In the genomic region with DNA sequence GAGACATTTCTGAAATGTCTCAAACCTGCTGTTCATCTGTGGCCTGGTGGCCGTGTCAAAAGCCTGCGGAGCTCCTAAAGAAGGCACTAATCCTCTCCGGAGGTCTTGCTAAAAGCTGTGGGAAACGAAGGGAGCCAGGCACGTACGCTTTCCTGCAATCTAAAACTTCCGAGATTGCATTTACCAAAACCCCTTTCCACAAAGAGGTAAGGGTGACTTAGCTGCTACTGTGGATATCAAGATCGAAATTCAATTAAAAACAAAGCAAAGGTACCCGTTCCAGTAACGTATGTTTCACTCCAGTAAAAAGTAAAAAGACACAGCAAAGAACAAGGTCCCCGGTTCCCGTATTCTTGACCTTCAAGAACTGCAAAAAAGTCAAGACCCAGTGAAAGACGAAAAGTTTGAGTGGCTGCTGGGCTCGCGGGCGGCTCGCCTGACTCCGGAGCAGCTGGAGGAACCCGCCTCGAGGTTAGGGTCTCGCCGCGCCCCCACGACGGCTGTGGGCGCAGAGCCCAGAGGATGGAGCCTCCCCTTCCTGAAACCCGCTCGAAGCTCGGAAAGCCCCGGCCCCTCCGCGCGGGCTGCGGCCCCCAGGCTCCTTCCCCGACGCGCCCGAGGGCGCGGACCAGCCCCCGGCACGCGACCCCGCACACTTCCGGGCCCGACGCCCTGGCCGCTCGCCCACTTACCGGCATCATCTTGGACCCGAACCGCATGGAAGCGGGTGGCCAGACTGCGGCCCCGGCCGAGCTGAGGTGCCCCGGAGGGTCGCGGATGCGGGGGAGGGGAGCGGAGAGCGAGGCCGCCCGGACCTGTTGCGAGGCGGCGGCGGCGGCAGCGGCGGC, we compare ENCODE assay signal across 8 cellular contexts. TPM values are rescaled to one million over a fixed set of nuclear protein-coding genes. Genes with fewer than 3 reads are reported as not detected.
DNase-seq lines count a peak whose midpoint lies in the region; ATAC-seq and TF ChIP-seq lines count a peak whose summit lies in the region.

No MANE protein-coding gene starts in this region.

- peak overlapping the region; percentile 83 for H3K9ac ChIP-seq in OCI-LY3 (ENCODE audit: low read length)

- TF ChIP-seq CTCF in AG10803 (conservative IDR thresholded peaks at IDR 0.05; ENCODE audit: low read length) = no peak
- no peak for TF ChIP-seq CTCF in OCI-LY3 (IDR thresholded peaks at IDR 0.05; ENCODE audit: low read depth, low read length)
- no peak for TF ChIP-seq CTCF in foreskin fibroblast (IDR thresholded peaks at IDR 0.05; ENCODE audit: low read depth, low read length)
- TF ChIP-seq CTCF in omental fat pad (IDR thresholded peaks at IDR 0.05) = no peak

- ATAC-seq in GM18873 (IDR thresholded peaks at IDR 0.05; ENCODE audit: low FRiP score, unreplicated experiment) (peak; percentile 20), HG03378 (IDR thresholded peaks at IDR 0.05; ENCODE audit: unreplicated experiment) (peak; percentile 8), omental fat pad (ENCODE audit: low FRiP score) (peak; percentile 46)

- H3K36me3 ChIP-seq in OCI-LY3 (replicated peaks; ENCODE audit: low read depth, low read length) (peaks cover 4% of the 10 kb centered on the region), thymus (ENCODE audit: control insufficient read depth, insufficient read depth) (no peaks in the 10 kb centered on the region)

- H3K27ac ChIP-seq in OCI-LY3 (ENCODE audit: low read length) (peak overlapping the region; percentile 87), thymus (ENCODE audit: low read depth) (peak overlapping the region; percentile 98)

- DNase-seq in AG10803 (ENCODE audit: low read depth) (peak; percentile 52), foreskin fibroblast (peak; percentile 50 to 80), omental fat pad (ENCODE audit: low spot score) (no peak)
- peak; percentile 48 for DNase-seq in activated effector memory CD4-positive, alpha-beta T cell treated with Interleukin-2 at 50 U/mL for 16 hours

- H3K79me2 ChIP-seq in OCI-LY3 (ENCODE audit: low read length) = peaks cover 55% of the 10 kb centered on the region

- H3K9me3 ChIP-seq in OCI-LY3 (ENCODE audit: insufficient read depth, low read length) (no peaks in the 10 kb centered on the region), thymus (ENCODE audit: control insufficient read depth) (no peaks in the 10 kb centered on the region)

- peak overlapping the region; percentile 70 for H3K4me3 ChIP-seq in AG10803 (ENCODE audit: low read length)
- H3K4me3 ChIP-seq in OCI-LY3 (ENCODE audit: low read length) = peak overlapping the region; percentile 79
- H3K4me3 ChIP-seq in foreskin fibroblast (ENCODE audit: low read depth in 1 of 2, low read length in 2 of 2) = peak overlapping the region; percentile 58 to 93
- peak overlapping the region; percentile 97 for H3K4me3 ChIP-seq in thymus (ENCODE audit: low read length)

- WGBS in thymus = under 1% methylated on average over 71 of the region's 71 CpGs

- no peaks in the 10 kb centered on the region for H3K27me3 ChIP-seq in OCI-LY3 (ENCODE audit: low read depth, low read length)
- H3K27me3 ChIP-seq in thymus (ENCODE audit: control insufficient read depth, insufficient read depth) = no peaks in the 10 kb centered on the region

- peaks cover 42% of the 10 kb centered on the region for H4K20me1 ChIP-seq in OCI-LY3 (ENCODE audit: insufficient read depth, low read length)

- peak overlapping the region; percentile 79 for H3K4me2 ChIP-seq in OCI-LY3 (ENCODE audit: low read length)

- peak overlapping the region; percentile 47; the same call in 1 of the 2 replicates for H2AFZ ChIP-seq in OCI-LY3 (ENCODE audit: low read depth, low read length)

- H3K4me1 ChIP-seq in OCI-LY3 (ENCODE audit: low read length) (peaks cover 31% of the 10 kb centered on the region), thymus (ENCODE audit: control insufficient read depth, insufficient read depth, low read length) (peaks cover 12% of the 10 kb centered on the region)

RNA-seq across cellular contexts. Expression of gene TP53BP2, which starts 0.6 kb away (rescaled TPM):
- 10 to 100 TPM; 33.7 to 65.9 (median 48.6) TPM for total RNA-seq in omental fat pad
- polyA plus RNA-seq in thymus = 15.2 TPM
